Comparison of ENCODE assay signal across 14 cellular contexts in the genomic region with DNA sequence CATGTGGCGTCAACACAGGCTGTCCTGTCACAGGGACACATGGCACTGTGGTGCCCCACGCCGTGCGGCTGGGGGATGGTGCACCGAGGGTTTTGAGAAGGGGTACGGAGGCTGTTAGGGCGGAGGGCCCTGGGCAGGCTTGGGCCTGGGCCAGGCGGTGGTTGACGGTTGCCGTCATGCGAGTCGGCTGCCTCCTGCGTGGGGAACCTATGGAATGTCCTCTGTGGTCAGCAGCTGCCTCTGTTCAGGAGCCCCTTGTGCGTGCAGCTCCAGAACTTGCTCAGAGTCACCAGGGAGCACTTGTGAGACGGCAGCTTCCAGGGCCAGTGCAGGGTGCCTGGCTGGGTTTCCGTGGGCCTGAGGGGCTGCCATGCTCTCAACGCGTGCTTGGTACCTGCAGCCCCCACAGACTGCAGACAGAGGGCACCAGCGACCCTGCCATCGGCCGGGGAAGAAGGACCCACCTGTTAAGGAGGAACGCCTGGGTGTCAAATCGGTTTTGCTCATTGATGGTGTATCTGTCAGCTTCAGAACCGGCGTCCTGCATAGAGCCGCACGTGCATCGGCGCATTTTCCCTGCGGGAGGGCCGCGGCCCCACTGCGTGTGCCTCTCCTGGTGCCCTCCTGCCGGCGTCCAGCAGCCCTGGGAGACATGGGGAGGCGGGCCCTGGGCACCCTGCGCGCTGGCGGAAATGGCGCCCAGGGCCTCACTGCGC. TPM values are rescaled to one million over a fixed set of nuclear protein-coding genes. Genes with fewer than 3 reads are reported as not detected.
DNase-seq lines count a peak whose midpoint lies in the region; ATAC-seq, FAIRE-seq and TF ChIP-seq lines count a peak whose summit lies in the region.
"Had no signal": no experiment of that assay in that cellular context is flagged by ENCODE, and none has a peak within 500 bp of the region (broad histone marks: within the 10 kb centered on the region; RNA-seq: fewer than 3 reads in every experiment).

No MANE protein-coding gene starts in this region.

- H3K27ac ChIP-seq in kidney (ENCODE audit: low read depth in 2 of 2, low read length in 2 of 2) = no peak overlapping the region

- intact Hi-C loops in kidney (cut with DNase I) = no loop called here

- no peak overlapping the region for H3K4me3 Mint-ChIP-seq in WTC11
- H3K4me3 Mint-ChIP-seq: memory B cell had no signal

- no peaks in the 10 kb centered on the region for H3K4me1 ChIP-seq in kidney (ENCODE audit: control insufficient read depth in 1 of 2, insufficient read depth in 1 of 2, low read depth in 1 of 2, low read length in 2 of 2)

- FAIRE-seq in kidney (lab: Jason Lieb, UNC) = no peak
- FAIRE-seq: A204.1, astrocyte, frontal cortex had no signal

- H3K9me3 ChIP-seq in kidney (ENCODE audit: control insufficient read depth in 1 of 2, low read length in 2 of 2) = no peaks in the 10 kb centered on the region

- H3K36me3 ChIP-seq in kidney (ENCODE audit: control insufficient read depth in 1 of 2, insufficient read depth in 2 of 2, low read length in 2 of 2) = peaks cover 22 to 24% of the 10 kb centered on the region in 2 donors

- no peak overlapping the region for H3K4me3 ChIP-seq in kidney (ENCODE audit: low read length in 2 of 2)

- peaks cover 19% of the 10 kb centered on the region for H3K9me3 Mint-ChIP-seq in WTC11
- H3K9me3 Mint-ChIP-seq: memory B cell had no signal

- no peaks in the 10 kb centered on the region for H3K27me3 Mint-ChIP-seq in WTC11 (ENCODE audit: low read depth)
- H3K27me3 Mint-ChIP-seq: memory B cell had no signal

- H3K27ac Mint-ChIP-seq in WTC11 = no peak overlapping the region
- H3K27ac Mint-ChIP-seq: memory B cell had no signal

- peak; percentile 88 for ATAC-seq in WTC11
- ATAC-seq in HG02798 (IDR thresholded peaks at IDR 0.05; ENCODE audit: poor library complexity, unreplicated experiment) = no peak
- ATAC-seq: sciatic nerve had no signal

- CTCF ChIA-PET in WTC11 (lab: Charles Lee) = interaction anchor here (1.0 to 2.5 kb wide), 3 partner anchors 9 to 49 kb away, joined by 3 to 11 read pairs (median 6); a partner anchor contains a TSS

- DNase-seq in NCI-H82 (lab: John Stamatoyannopoulos, UW) (peak; percentile 46), NCI-H82 treated with DMSO at 0.1 percent for 48 hours (lab: John Stamatoyannopoulos, UW; ENCODE audit: unreplicated experiment) (no peak), H4 (ENCODE audit: low spot score) (peak; percentile 3), WTC11 (ENCODE audit: low spot score) (peak; percentile 72), kidney (no peak), T1000 (lab: John Stamatoyannopoulos, UW) (no peak), kidney tubule cell (ENCODE audit: low spot score) (no peak)
- DNase-seq: NCI-H1436 treated with DMSO at 0.1 percent for 48 hours had no signal

- H3K36me3 Mint-ChIP-seq in WTC11 = peaks cover 53% of the 10 kb centered on the region

- H3K4me1 Mint-ChIP-seq in WTC11 = no peaks in the 10 kb centered on the region
- H3K4me1 Mint-ChIP-seq: memory B cell had no signal

- H3K9ac ChIP-seq in kidney (ENCODE audit: low read length in 2 of 2) = no peak overlapping the region

- TF ChIP-seq CTCF in WTC11 (IDR thresholded peaks at IDR 0.05) (peak; percentile 29; the same call in 1 of the 2 replicates), kidney (IDR thresholded peaks at IDR 0.05; ENCODE audit: borderline replicate concordance, extremely low read depth, insufficient read depth) (peak; percentile 25)

- POLR2A ChIA-PET in WTC11 (lab: Charles Lee) = no interaction called here

TF ChIP-seq in WTC11, 78 proteins besides CTCF, POLR2A, EP300 and RAD21:
- no peak for TF ChIP-seq PRRX2 (CRISPR knock-in tag; IDR thresholded peaks at IDR 0.05)
- TF ChIP-seq, protein P1, sequence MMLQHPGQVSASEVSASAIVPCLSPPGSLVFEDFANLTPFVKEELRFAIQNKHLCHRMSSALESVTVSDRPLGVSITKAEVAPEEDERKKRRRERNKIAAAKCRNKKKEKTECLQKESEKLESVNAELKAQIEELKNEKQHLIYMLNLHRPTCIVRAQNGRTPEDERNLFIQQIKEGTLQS (CRISPR knock-in tag; conservative IDR thresholded peaks at IDR 0.05) = no peak
- no peak for TF ChIP-seq ATF1 (CRISPR knock-in tag; IDR thresholded peaks at IDR 0.05)
- TF ChIP-seq, protein P2, sequence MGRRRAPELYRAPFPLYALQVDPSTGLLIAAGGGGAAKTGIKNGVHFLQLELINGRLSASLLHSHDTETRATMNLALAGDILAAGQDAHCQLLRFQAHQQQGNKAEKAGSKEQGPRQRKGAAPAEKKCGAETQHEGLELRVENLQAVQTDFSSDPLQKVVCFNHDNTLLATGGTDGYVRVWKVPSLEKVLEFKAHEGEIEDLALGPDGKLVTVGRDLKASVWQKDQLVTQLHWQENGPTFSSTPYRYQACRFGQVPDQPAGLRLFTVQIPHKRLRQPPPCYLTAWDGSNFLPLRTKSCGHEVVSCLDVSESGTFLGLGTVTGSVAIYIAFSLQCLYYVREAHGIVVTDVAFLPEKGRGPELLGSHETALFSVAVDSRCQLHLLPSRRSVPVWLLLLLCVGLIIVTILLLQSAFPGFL (CRISPR knock-in tag; IDR thresholded peaks at IDR 0.05; ENCODE audit: borderline replicate concordance) = no peak
- TF ChIP-seq EMX1 (CRISPR knock-in tag; IDR thresholded peaks at IDR 0.05) = no peak
- TF ChIP-seq, protein P3, sequence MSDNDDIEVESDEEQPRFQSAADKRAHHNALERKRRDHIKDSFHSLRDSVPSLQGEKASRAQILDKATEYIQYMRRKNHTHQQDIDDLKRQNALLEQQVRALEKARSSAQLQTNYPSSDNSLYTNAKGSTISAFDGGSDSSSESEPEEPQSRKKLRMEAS (CRISPR knock-in tag; IDR thresholded peaks at IDR 0.05) = peak; percentile 52; the same call in 1 of the 2 replicates
- TF ChIP-seq, protein P4, sequence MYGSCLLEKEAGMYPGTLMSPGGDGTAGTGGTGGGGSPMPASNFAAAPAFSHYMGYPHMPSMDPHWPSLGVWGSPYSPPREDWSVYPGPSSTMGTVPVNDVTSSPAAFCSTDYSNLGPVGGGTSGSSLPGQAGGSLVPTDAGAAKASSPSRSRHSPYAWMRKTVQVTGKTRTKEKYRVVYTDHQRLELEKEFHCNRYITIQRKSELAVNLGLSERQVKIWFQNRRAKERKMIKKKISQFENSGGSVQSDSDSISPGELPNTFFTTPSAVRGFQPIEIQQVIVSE (CRISPR knock-in tag; IDR thresholded peaks at IDR 0.05; ENCODE audit: borderline replicate concordance) = no peak
- TF ChIP-seq, protein P5, sequence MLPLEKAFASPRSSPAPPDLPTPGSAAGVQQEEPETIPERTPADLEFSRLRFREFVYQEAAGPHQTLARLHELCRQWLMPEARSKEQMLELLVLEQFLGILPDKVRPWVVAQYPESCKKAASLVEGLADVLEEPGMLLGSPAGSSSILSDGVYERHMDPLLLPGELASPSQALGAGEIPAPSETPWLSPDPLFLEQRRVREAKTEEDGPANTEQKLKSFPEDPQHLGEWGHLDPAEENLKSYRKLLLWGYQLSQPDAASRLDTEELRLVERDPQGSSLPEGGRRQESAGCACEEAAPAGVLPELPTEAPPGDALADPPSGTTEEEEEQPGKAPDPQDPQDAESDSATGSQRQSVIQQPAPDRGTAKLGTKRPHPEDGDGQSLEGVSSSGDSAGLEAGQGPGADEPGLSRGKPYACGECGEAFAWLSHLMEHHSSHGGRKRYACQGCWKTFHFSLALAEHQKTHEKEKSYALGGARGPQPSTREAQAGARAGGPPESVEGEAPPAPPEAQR (CRISPR knock-in tag; IDR thresholded peaks at IDR 0.05) = no peak

RNA-seq across cellular contexts. Expression of a gene that starts 10.0 kb away (rescaled TPM):
- 7.2 and 10.4 TPM in 2 replicates for total RNA-seq in H4 (2014; rRNA removed; shearing (Covaris generic))
- 22.7 to 28.1 TPM (median 26.8 TPM) in 3 replicates for total RNA-seq in WTC11 (2021)
- total RNA-seq in kidney = 37.0 TPM
- 49.3 TPM for polyA plus RNA-seq in kidney (ENCODE audit: insufficient read depth, low read depth, low replicate concordance)

RNA-seq across cellular contexts. Expression of a gene that starts 22.6 kb away (rescaled TPM):
- 9.1 and 21.8 TPM in 2 replicates for total RNA-seq in H4 (2014; rRNA removed; shearing (Covaris generic))
- total RNA-seq in WTC11 (2021) (43.1 to 47.4 TPM (median 45.3 TPM) in 3 replicates), kidney (27.3 TPM)
- 37.7 TPM for polyA plus RNA-seq in kidney (ENCODE audit: insufficient read depth, low read depth, low replicate concordance)

RNA-seq across cellular contexts. Expression of a gene that starts 37.8 kb away (rescaled TPM):
- total RNA-seq in H4 (2014; rRNA removed; shearing (Covaris generic)) = 87.5 and 96.1 TPM in 2 replicates
- total RNA-seq in WTC11 (2021) = 79.9 to 88.1 TPM (median 87.7 TPM) in 3 replicates
- 19.0 TPM for total RNA-seq in kidney
- 27.1 TPM for polyA plus RNA-seq in kidney (ENCODE audit: insufficient read depth, low read depth, low replicate concordance)

RNA-seq across cellular contexts. Expression of a gene that starts 52.2 kb away (rescaled TPM):
- total RNA-seq in H4 (2014; rRNA removed; shearing (Covaris generic)) = not detected in 2 replicates
- total RNA-seq in WTC11 (2021) (0.73 to 0.98 TPM (median 0.78 TPM) in 3 replicates), kidney (0.19 TPM)
- polyA plus RNA-seq in kidney (ENCODE audit: insufficient read depth, low read depth, low replicate concordance) = 0.39 TPM
- total RNA-seq: astrocyte, sciatic nerve had no signal

Comparison
In these comparisons a context has a peak if more than half of its experiments do, and no peak if none do; other contexts are left out.
1. DNase-seq: peak in NCI-H82 (single experiment), H4 (single experiment) and WTC11 (single experiment); none in NCI-H82 treated with DMSO at 0.1 percent for 48 hours (single experiment), kidney (single experiment), T1000 (single experiment) and kidney tubule cell (single experiment).